24 cellular contexts compared by ENCODE assay signal in the genomic region with DNA sequence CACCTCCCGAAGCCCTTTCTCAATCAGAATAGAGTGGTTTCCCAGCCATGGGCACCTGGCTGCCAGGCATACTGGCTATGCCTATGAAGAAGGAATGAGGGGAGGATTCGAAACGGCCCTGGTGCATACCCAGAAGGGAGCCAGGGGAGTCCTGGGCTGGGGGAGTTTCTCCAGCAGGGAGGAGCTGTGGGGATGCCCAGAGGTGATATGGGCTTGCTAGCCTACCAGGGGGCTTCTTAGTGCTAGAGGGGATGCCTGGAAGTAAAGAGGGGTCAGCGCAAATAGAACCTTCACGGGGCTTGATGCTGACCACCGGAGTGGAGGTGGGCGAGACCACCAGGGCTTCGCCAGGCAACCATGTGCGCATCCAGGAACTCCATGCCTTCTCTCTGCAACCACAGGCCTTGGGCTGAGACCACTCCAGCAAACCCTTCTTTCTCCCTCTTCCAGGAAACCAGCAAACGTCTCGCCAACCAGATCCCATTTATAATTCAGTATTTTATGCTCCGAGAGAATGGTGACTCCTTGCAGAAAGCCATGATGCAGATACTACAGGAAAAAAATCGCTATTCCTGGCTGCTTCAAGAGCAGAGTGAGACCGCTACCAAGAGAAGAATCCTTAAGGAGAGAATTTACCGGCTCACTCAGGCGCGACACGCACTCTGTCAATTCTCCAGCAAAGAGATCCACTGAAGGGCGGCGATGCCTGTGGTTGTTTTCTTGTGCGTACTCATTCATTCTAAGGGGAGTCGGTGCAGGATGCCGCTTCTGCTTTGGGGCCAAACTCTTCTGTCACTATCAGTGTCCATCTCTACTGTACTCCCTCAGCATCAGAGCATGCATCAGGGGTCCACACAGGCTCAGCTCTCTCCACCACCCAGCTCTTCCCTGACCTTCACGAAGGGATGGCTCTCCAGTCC. TPM values are rescaled to one million over a fixed set of nuclear protein-coding genes. Genes with fewer than 3 reads are reported as not detected.
"Had no signal": no experiment of that assay in that cellular context is flagged by ENCODE, and none has a peak within 500 bp of the region (broad histone marks: within the 10 kb centered on the region; RNA-seq: fewer than 3 reads in every experiment).

No MANE protein-coding gene starts in this region.

- H3K4me3 Mint-ChIP-seq: effector memory CD8-positive, alpha-beta T cell; memory B cell; mesothelial cell of epicardium; natural killer cell treated with Interleukin-12 subunit alpha and Interleukin-12 subunit beta and Interleukin-15 and Interleukin-18, amount 100 ng/mL, for 72 hours; stimulated activated effector memory CD8-positive, alpha-beta T cell treated with anti-CD3 and anti-CD28 coated beads, Interleukin-12 subunit alpha, Interleukin-12 subunit beta, amount 100 ng/mL, for 72 hours had no signal

- H3K9me3 ChIP-seq: mucosa of descending colon, psoas muscle, sigmoid colon, upper lobe of left lung had no signal

- H3K27ac ChIP-seq: hepatocyte, psoas muscle, sigmoid colon, stomach, tibial artery, upper lobe of left lung had no signal

- DNase-seq: cortex of kidney; effector memory CD8-positive, alpha-beta T cell; head of caudate nucleus; kidney; mucosa of descending colon; naive B cell; nucleus accumbens; psoas muscle; right cardiac atrium; sigmoid colon; stimulated activated CD4-positive, alpha-beta T cell treated with anti-CD3 and anti-CD28 coated beads, Interleukin-2, amount 100 ng/mL, for 24 hours; stimulated activated CD4-positive, alpha-beta T cell treated with anti-CD3 and anti-CD28 coated beads, Interleukin-4, amount 100 ng/mL, for 24 hours; stimulated activated naive CD4-positive, alpha-beta T cell treated with Interleukin-2 at 50 U/mL for 16 hours; stomach; upper lobe of left lung had no signal

- ATAC-seq: effector memory CD8-positive, alpha-beta T cell; left lobe of liver; mucosa of descending colon; natural killer cell treated with Interleukin-12 subunit alpha and Interleukin-12 subunit beta and Interleukin-15 and Interleukin-18, amount 100 ng/mL, for 72 hours; psoas muscle; right cardiac atrium; stimulated activated effector memory CD8-positive, alpha-beta T cell treated with anti-CD3 and anti-CD28 coated beads, Interleukin-12 subunit alpha, Interleukin-12 subunit beta, amount 100 ng/mL, for 72 hours had no signal

- H3K27me3 ChIP-seq: hepatocyte, sigmoid colon, stomach, tibial artery, upper lobe of left lung had no signal

- H3K27ac Mint-ChIP-seq: mesothelial cell of epicardium; natural killer cell treated with Interleukin-12 subunit alpha and Interleukin-12 subunit beta and Interleukin-15 and Interleukin-18, amount 100 ng/mL, for 72 hours had no signal

- H2AFZ ChIP-seq: hepatocyte had no signal

- H3K79me2 ChIP-seq: hepatocyte had no signal

- H3K27me3 Mint-ChIP-seq: effector memory CD8-positive, alpha-beta T cell; memory B cell; naive B cell had no signal

- H3K4me3 ChIP-seq: hepatocyte, lung, mucosa of descending colon, psoas muscle, sigmoid colon, stomach, tibial artery, upper lobe of left lung had no signal

- H3K4me2 ChIP-seq: hepatocyte had no signal

- H3K4me1 ChIP-seq: psoas muscle, sigmoid colon, tibial artery had no signal

- H3K36me3 Mint-ChIP-seq: mesothelial cell of epicardium had no signal

RNA-seq across cellular contexts. Expression of a gene that starts 46.0 kb away (rescaled TPM):
- total RNA-seq: osteocyte had no signal
